Comparison of ENCODE assay signal across 8 cellular contexts in genomic region chr20:2102585-2103453, GRCh38. TPM values are rescaled to one million over a fixed set of nuclear protein-coding genes. Genes with fewer than 3 reads are reported as not detected.
DNase-seq lines count a peak whose midpoint lies in the region; ATAC-seq and TF ChIP-seq lines count a peak whose summit lies in the region.

No MANE protein-coding gene starts in this region.

- intact Hi-C loops in dendritic cell treated with granulocyte-macrophage colony-stimulating factor and Interleukin-4, amounts not matched to agents 40 ng/mL and 50 ng/mL, for 4 days (cut with micrococcal nuclease), result no loop called here
- intact Hi-C loops in right lobe of liver (cut with DNase I), result no loop called here

- ATAC-seq in GM19025 (IDR thresholded peaks at IDR 0.05; ENCODE audit: low read depth, unreplicated experiment) (peak; percentile 49), HG03196 (IDR thresholded peaks at IDR 0.05; ENCODE audit: unreplicated experiment) (peak; percentile 54), right lobe of liver (peak; percentile 82 to 84 (median 82))

- H3K36me3 ChIP-seq in right lobe of liver, result peaks cover 0 to 10% (median 0%) of the 10 kb centered on the region in 4 donors

- WGBS in right lobe of liver (ENCODE audit: insufficient coverage, low coverage, low lambda C conversion rate, missing lambda C conversion rate), result 0% methylated on average over 17 of the region's 95 CpGs

- H3K4me1 Mint-ChIP-seq in dendritic cell treated with granulocyte-macrophage colony-stimulating factor and Interleukin-4, amounts not matched to agents 40 ng/mL and 50 ng/mL, for 4 days (ENCODE audit: low read depth), result peaks cover 45% of the 10 kb centered on the region

- peak; percentile 69 for TF ChIP-seq POLR2A in right lobe of liver (IDR thresholded peaks at IDR 0.05)

- peak in 1 of 4 donors; percentile 1 for TF ChIP-seq CTCF in right lobe of liver (IDR thresholded peaks at IDR 0.05)

- peaks cover 20% of the 10 kb centered on the region for H3K36me3 Mint-ChIP-seq in dendritic cell treated with granulocyte-macrophage colony-stimulating factor and Interleukin-4, amounts not matched to agents 40 ng/mL and 50 ng/mL, for 4 days (ENCODE audit: low read depth)

- H3K4me3 ChIP-seq in right lobe of liver, result peak overlapping the region; percentile 81 to 94 (median 92)

- H3K9me3 ChIP-seq in right lobe of liver, result no peaks in the 10 kb centered on the region

- H3K4me3 Mint-ChIP-seq in dendritic cell treated with granulocyte-macrophage colony-stimulating factor and Interleukin-4, amounts not matched to agents 40 ng/mL and 50 ng/mL, for 4 days, result peak overlapping the region; percentile 85

- H3K9me3 Mint-ChIP-seq in dendritic cell treated with granulocyte-macrophage colony-stimulating factor and Interleukin-4, amounts not matched to agents 40 ng/mL and 50 ng/mL, for 4 days, result no peaks in the 10 kb centered on the region

- DNase-seq in AML-193 (lab: John Stamatoyannopoulos, UW) (peak; percentile 83 to 88), NCI-H460 (ENCODE audit: extremely low read depth, low read depth) (peak; percentile 78), right lobe of liver (peak; percentile 87 to 91 (median 90))
- DNase-seq in activated CD4-positive, alpha-beta T cell treated with anti-CD3 and anti-CD28 coated beads, Interleukin-2, amount 50 U/mL, for 1 hour, result peak; percentile 81
- DNase-seq in stimulated activated CD4-positive, alpha-beta T cell treated with anti-CD3 and anti-CD28 coated beads, Interleukin-4, amount 100 ng/mL, for 24 hours, result peak; percentile 86

- no peaks in the 10 kb centered on the region for H3K27me3 ChIP-seq in right lobe of liver

- H3K27me3 Mint-ChIP-seq in dendritic cell treated with granulocyte-macrophage colony-stimulating factor and Interleukin-4, amounts not matched to agents 40 ng/mL and 50 ng/mL, for 4 days, result no peaks in the 10 kb centered on the region

- H3K27ac Mint-ChIP-seq in dendritic cell treated with granulocyte-macrophage colony-stimulating factor and Interleukin-4, amounts not matched to agents 40 ng/mL and 50 ng/mL, for 4 days, result peak overlapping the region; percentile 100

- peaks cover 0 to 28% (median 10%) of the 10 kb centered on the region in 4 donors for H3K4me1 ChIP-seq in right lobe of liver

- peak overlapping the region; percentile 100 for H3K27ac ChIP-seq in right lobe of liver

RNA-seq across cellular contexts. Expression of gene STK35, which starts 1.2 kb away (rescaled TPM):
- total RNA-seq in NCI-H460 (2014; rRNA removed; shearing (Covaris generic)), result 21.8 and 23.5 TPM in 2 replicates
- 18.5 and 25.6 TPM in 2 replicates for polyA plus RNA-seq in NCI-H460 (2014; cell fraction: nucleus; rRNA removed)
- 10 to 100 TPM in 2 of 6 experiments, 1 to 10 TPM in 4; 6.0 to 12.7 (median 7.2) TPM for total RNA-seq in right lobe of liver

Comparison
In these comparisons a context has a peak if more than half of its experiments do, and no peak if none do; other contexts are left out.
1. Peak in every context shown above with its lines: DNase-seq, ATAC-seq, H3K4me3 ChIP-seq and H3K27ac ChIP-seq.